In genomic region chr6:18501313-18502013, GRCh38 we compare ENCODE assay signal across 8 cellular contexts.
A peak's percentile ranks its signal among the peaks of the same experiment; 100 is the strongest.
DNase-seq lines count a peak whose midpoint lies in the region; ATAC-seq and TF ChIP-seq lines count a peak whose summit lies in the region.

No MANE protein-coding gene starts in this region.

- H3K27me3 ChIP-seq in psoas muscle (ENCODE audit: insufficient read depth in 3 of 3, low read length in 2 of 3): no peaks in the 10 kb centered on the region
- H3K27me3 ChIP-seq in CD8-positive, alpha-beta memory T cell (ENCODE audit: insufficient read depth, low read length, poor library complexity, severe bottlenecking): no peaks in the 10 kb centered on the region

- CTCF ChIA-PET in CD8-positive, alpha-beta memory T cell (lab: Charles Lee): interaction anchor here (5.3 kb wide), 1 partner anchor 179 kb away, joined by 50 read pairs; no protein-coding TSS in a partner anchor

- ATAC-seq in psoas muscle (no peak), HG03457 (IDR thresholded peaks at IDR 0.05; ENCODE audit: unreplicated experiment) (no peak)

- H3K9me3 Mint-ChIP-seq in CD8-positive, alpha-beta memory T cell: no peaks in the 10 kb centered on the region

- no peak overlapping the region for H3K4me3 Mint-ChIP-seq in CD8-positive, alpha-beta memory T cell

- no peak overlapping the region for H3K4me3 ChIP-seq in psoas muscle
- no peak overlapping the region for H3K4me3 ChIP-seq in CD8-positive, alpha-beta memory T cell (ENCODE audit: low read length)

- TF ChIP-seq CTCF in psoas muscle (IDR thresholded peaks at IDR 0.05): no peak

- WGBS in psoas muscle, 3 donors: 78 to 84% (median 78%) methylated on average over 10 of the region's 10 CpGs

- H3K27ac ChIP-seq in psoas muscle: peak overlapping the region; percentile 1
- H3K27ac ChIP-seq in CD8-positive, alpha-beta memory T cell (ENCODE audit: low read depth, low read length): no peak overlapping the region

- no peak overlapping the region for H3K27ac Mint-ChIP-seq in CD8-positive, alpha-beta memory T cell

- no peaks in the 10 kb centered on the region for H3K36me3 ChIP-seq in psoas muscle (ENCODE audit: insufficient read depth in 1 of 2, low read depth in 1 of 2)
- H3K36me3 ChIP-seq in CD8-positive, alpha-beta memory T cell (ENCODE audit: insufficient read depth, low read length): no peaks in the 10 kb centered on the region

- peaks cover 4 to 7% of the 10 kb centered on the region in 2 donors for H3K27me3 Mint-ChIP-seq in CD8-positive, alpha-beta memory T cell

- no peaks in the 10 kb centered on the region for H3K9me3 ChIP-seq in psoas muscle
- no peaks in the 10 kb centered on the region for H3K9me3 ChIP-seq in CD8-positive, alpha-beta memory T cell (ENCODE audit: low read length)

- intact Hi-C loops in psoas muscle (cut with DNase I): loop anchor here (2.0 to 10.0 kb wide), 2 partner anchors 67 to 177 kb away; no protein-coding TSS in a partner anchor

- peaks cover 3% of the 10 kb centered on the region for H3K4me1 ChIP-seq in psoas muscle
- no peaks in the 10 kb centered on the region for H3K4me1 ChIP-seq in CD8-positive, alpha-beta memory T cell (ENCODE audit: insufficient read depth, low read length)

- POLR2A ChIA-PET in CD8-positive, alpha-beta memory T cell (lab: Charles Lee): no interaction called here

- no peaks in the 10 kb centered on the region for H3K36me3 Mint-ChIP-seq in CD8-positive, alpha-beta memory T cell

- no peaks in the 10 kb centered on the region for H3K4me1 Mint-ChIP-seq in CD8-positive, alpha-beta memory T cell

- peak; percentile 74 for DNase-seq in ELR (ENCODE audit: low read depth)
- DNase-seq in SKM-1 (lab: John Stamatoyannopoulos, UW; ENCODE audit: unreplicated experiment): peak; percentile 4
- DNase-seq in globus pallidus (ENCODE audit: low spot score): peak; percentile 37
- DNase-seq in psoas muscle: peak; percentile 41 to 58
- DNase-seq in germinal center (ENCODE audit: low spot score): no peak
- DNase-seq in NCI-H345 treated with DMSO at 0.1 percent for 48 hours (lab: John Stamatoyannopoulos, UW; ENCODE audit: unreplicated experiment): no peak
- no peak for DNase-seq in CD8-positive, alpha-beta memory T cell

Comparison
In these comparisons a context has a peak if more than half of its experiments do, and no peak if none do; other contexts are left out.
1. DNase-seq: peak in ELR (single experiment), SKM-1 (single experiment), globus pallidus (single experiment) and psoas muscle (2 of 2); none in germinal center (single experiment), NCI-H345 treated with DMSO at 0.1 percent for 48 hours (single experiment) and CD8-positive, alpha-beta memory T cell (0 of 5).